ENCODE assay signal across 11 cellular contexts in genomic region chr6:71489736-71490135, GRCh38.
DNase-seq lines count a peak whose midpoint lies in the region; ATAC-seq and TF ChIP-seq lines count a peak whose summit lies in the region.
"Had no signal": no experiment of that assay in that cellular context is flagged by ENCODE, and none has a peak within 500 bp of the region (broad histone marks: within the 10 kb centered on the region; RNA-seq: fewer than 3 reads in every experiment).

No MANE protein-coding gene starts in this region.

- no peak overlapping the region for H3K4me3 ChIP-seq in fibroblast of villous mesenchyme (ENCODE audit: low read depth, low read length)

- no peak for TF ChIP-seq CTCF in fibroblast of villous mesenchyme (IDR thresholded peaks at IDR 0.05; ENCODE audit: insufficient read depth, low read depth, low read length)

- no peak for ATAC-seq in HG03457 (IDR thresholded peaks at IDR 0.05; ENCODE audit: unreplicated experiment)

- peak; percentile 75 for DNase-seq in GM03348 (ENCODE audit: low spot score)
- DNase-seq in SW 1271 (lab: John Stamatoyannopoulos, UW), result peak; percentile 42 to 83
- peak; percentile 87 for DNase-seq in fibroblast of villous mesenchyme (ENCODE audit: low read depth)
- peak; percentile 79 for DNase-seq in pulmonary artery endothelial cell (ENCODE audit: low read depth, low spot score)
- no peak for DNase-seq in stimulated activated naive CD4-positive, alpha-beta T cell treated with Interleukin-2 at 50 U/mL for 16 hours (lab: John Stamatoyannopoulos, UW)
- no peak for DNase-seq in effector CD8-positive, alpha-beta T cell (lab: John Stamatoyannopoulos, UW)
- DNase-seq in COR-L47 (lab: John Stamatoyannopoulos, UW), result no peak
- DNase-seq: activated CD4-positive, alpha-beta T cell treated with anti-CD3 and anti-CD28 coated beads for 48 hours; anterior cingulate cortex; stimulated activated CD4-positive, alpha-beta T cell treated with anti-CD3 and anti-CD28 coated beads, Interleukin-4, amount 100 ng/mL, for 4 hours had no signal

Comparison
In these comparisons a context has a peak if more than half of its experiments do, and no peak if none do; other contexts are left out.
1. DNase-seq: peak in GM03348 (single experiment), SW 1271 (2 of 2), fibroblast of villous mesenchyme (single experiment) and pulmonary artery endothelial cell (single experiment); none in stimulated activated naive CD4-positive, alpha-beta T cell treated with Interleukin-2 at 50 U/mL for 16 hours (single experiment), effector CD8-positive, alpha-beta T cell (single experiment) and COR-L47 (single experiment).